In the genomic region with DNA sequence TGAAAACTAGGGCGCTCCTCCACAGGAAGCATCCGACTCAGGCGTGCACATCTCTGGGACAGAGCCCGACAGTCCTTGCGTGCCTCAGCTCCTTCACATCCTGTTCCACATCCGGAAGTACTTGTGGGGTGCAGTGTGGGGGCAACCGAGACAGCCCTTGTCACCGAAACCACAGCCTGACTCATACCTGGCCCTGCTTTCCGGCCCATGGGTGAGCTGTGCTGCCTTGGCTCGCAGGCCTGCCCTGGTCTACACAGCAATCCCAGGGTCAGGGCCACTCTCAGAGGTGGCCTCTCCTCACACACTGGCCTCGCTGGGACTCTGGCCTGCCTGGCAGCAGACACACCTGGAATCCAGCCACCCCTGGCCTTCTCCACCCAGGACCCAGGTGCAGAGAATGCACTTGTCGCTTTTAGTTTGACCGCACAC, we compare ENCODE assay signal across 1 cellular context.
A peak's percentile ranks its signal among the peaks of the same experiment; 100 is the strongest.
TF ChIP-seq lines count a peak whose summit lies in the region.

No MANE protein-coding gene starts in this region.

TF ChIP-seq in GM12878, 131 proteins besides CTCF, POLR2A, EP300 and RAD21 (continued from another document and continues in another):
- TF ChIP-seq, protein P1, sequence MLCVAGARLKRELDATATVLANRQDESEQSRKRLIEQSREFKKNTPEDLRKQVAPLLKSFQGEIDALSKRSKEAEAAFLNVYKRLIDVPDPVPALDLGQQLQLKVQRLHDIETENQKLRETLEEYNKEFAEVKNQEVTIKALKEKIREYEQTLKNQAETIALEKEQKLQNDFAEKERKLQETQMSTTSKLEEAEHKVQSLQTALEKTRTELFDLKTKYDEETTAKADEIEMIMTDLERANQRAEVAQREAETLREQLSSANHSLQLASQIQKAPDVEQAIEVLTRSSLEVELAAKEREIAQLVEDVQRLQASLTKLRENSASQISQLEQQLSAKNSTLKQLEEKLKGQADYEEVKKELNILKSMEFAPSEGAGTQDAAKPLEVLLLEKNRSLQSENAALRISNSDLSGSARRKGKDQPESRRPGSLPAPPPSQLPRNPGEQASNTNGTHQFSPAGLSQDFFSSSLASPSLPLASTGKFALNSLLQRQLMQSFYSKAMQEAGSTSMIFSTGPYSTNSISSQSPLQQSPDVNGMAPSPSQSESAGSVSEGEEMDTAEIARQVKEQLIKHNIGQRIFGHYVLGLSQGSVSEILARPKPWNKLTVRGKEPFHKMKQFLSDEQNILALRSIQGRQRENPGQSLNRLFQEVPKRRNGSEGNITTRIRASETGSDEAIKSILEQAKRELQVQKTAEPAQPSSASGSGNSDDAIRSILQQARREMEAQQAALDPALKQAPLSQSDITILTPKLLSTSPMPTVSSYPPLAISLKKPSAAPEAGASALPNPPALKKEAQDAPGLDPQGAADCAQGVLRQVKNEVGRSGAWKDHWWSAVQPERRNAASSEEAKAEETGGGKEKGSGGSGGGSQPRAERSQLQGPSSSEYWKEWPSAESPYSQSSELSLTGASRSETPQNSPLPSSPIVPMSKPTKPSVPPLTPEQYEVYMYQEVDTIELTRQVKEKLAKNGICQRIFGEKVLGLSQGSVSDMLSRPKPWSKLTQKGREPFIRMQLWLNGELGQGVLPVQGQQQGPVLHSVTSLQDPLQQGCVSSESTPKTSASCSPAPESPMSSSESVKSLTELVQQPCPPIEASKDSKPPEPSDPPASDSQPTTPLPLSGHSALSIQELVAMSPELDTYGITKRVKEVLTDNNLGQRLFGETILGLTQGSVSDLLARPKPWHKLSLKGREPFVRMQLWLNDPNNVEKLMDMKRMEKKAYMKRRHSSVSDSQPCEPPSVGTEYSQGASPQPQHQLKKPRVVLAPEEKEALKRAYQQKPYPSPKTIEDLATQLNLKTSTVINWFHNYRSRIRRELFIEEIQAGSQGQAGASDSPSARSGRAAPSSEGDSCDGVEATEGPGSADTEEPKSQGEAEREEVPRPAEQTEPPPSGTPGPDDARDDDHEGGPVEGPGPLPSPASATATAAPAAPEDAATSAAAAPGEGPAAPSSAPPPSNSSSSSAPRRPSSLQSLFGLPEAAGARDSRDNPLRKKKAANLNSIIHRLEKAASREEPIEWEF (IDR thresholded peaks at IDR 0.05; ENCODE audit: insufficient replicate concordance, low read depth, low read length) = peak; percentile 27
- TF ChIP-seq IRF4 (IDR thresholded peaks at IDR 0.05; ENCODE audit: low read depth, low read length) (peak; percentile 100), JUNB (IDR thresholded peaks at IDR 0.05) (peak; percentile 93), LARP7 (IDR thresholded peaks at IDR 0.05) (peak; percentile 61), POU2F2 (IDR thresholded peaks at IDR 0.05; ENCODE audit: borderline replicate concordance, low read depth, low read length) (peak; percentile 94; the same call in 2 of the 3 replicates), KLF5 (IDR thresholded peaks at IDR 0.05; ENCODE audit: partially characterized antibody) (peak; percentile 83), POLR2AphosphoS5 (IDR thresholded peaks at IDR 0.05; ENCODE audit: low read length) (peak; percentile 72), TCF3 (IDR thresholded peaks at IDR 0.05; ENCODE audit: borderline replicate concordance, insufficient read depth, low read depth, low read length) (peak; percentile 95), ZNF622 (IDR thresholded peaks at IDR 0.05) (no peak), HCFC1 (IDR thresholded peaks at IDR 0.05; ENCODE audit: low read length) (peak; percentile 32; the same call in 1 of the 2 replicates), SMARCA5 (IDR thresholded peaks at IDR 0.05) (peak; percentile 99), CHD2 (IDR thresholded peaks at IDR 0.05; ENCODE audit: borderline replicate concordance, low read depth, low read length) (peak; percentile 88), EGR1 (IDR thresholded peaks at IDR 0.05; ENCODE audit: borderline replicate concordance in 1 of 2, low read depth in 2 of 2, low read length in 2 of 2) (peak in 1 of 2 experiments; percentile 78; a peak in 2 of 3 replicates), CBFB (IDR thresholded peaks at IDR 0.05; ENCODE audit: low read depth) (peak; percentile 98), SUZ12 (IDR thresholded peaks at IDR 0.05; ENCODE audit: unreplicated experiment) (no peak), CHD1 (IDR thresholded peaks at IDR 0.05; ENCODE audit: low read depth, low read length) (no peak), MXI1 (IDR thresholded peaks at IDR 0.05; ENCODE audit: low read depth, low read length) (peak; percentile 87), ZNF24 (IDR thresholded peaks at IDR 0.05) (0 out of 2 replicates have a peak, but pooled peaks have one; percentile 23), TAF1 (IDR thresholded peaks at IDR 0.05; ENCODE audit: borderline replicate concordance, low read depth, low read length) (peak; percentile 46; the same call in 1 of the 2 replicates), NFYA (IDR thresholded peaks at IDR 0.05; ENCODE audit: borderline replicate concordance, low read depth, low read length) (no peak), MEF2A (IDR thresholded peaks at IDR 0.05; ENCODE audit: insufficient read depth, low read depth, low read length) (peak; percentile 88), ESRRA (IDR thresholded peaks at IDR 0.05; ENCODE audit: low read length) (peak; percentile 38; the same call in 1 of the 2 replicates), NR2F1 (conservative IDR thresholded peaks at IDR 0.05) (peak; percentile 91), MTA3 (IDR thresholded peaks at IDR 0.05; ENCODE audit: borderline replicate concordance, low read length) (peak; percentile 98), CREM (IDR thresholded peaks at IDR 0.05; ENCODE audit: low read depth) (peak; percentile 96), GABPA (IDR thresholded peaks at IDR 0.05; ENCODE audit: low read depth) (peak; percentile 88), POLR2AphosphoS2 (IDR thresholded peaks at IDR 0.05; ENCODE audit: low read depth, low read length) (no peak), SMC3 (IDR thresholded peaks at IDR 0.05; ENCODE audit: borderline replicate concordance, low read length) (peak; percentile 10; the same call in 1 of the 2 replicates), IKZF1 (conservative IDR thresholded peaks at IDR 0.05) (peak; percentile 98), NFXL1 (IDR thresholded peaks at IDR 0.05; ENCODE audit: borderline replicate concordance) (no peak), ETV6 (conservative IDR thresholded peaks at IDR 0.05 in 1 of 2, IDR thresholded peaks at IDR 0.05 in 1 of 2; ENCODE audit: borderline replicate concordance in 1 of 2, low read depth in 1 of 2) (peak in 1 of 2 experiments; percentile 99; a peak in 2 of 4 replicates)
- TF ChIP-seq, protein P2, sequence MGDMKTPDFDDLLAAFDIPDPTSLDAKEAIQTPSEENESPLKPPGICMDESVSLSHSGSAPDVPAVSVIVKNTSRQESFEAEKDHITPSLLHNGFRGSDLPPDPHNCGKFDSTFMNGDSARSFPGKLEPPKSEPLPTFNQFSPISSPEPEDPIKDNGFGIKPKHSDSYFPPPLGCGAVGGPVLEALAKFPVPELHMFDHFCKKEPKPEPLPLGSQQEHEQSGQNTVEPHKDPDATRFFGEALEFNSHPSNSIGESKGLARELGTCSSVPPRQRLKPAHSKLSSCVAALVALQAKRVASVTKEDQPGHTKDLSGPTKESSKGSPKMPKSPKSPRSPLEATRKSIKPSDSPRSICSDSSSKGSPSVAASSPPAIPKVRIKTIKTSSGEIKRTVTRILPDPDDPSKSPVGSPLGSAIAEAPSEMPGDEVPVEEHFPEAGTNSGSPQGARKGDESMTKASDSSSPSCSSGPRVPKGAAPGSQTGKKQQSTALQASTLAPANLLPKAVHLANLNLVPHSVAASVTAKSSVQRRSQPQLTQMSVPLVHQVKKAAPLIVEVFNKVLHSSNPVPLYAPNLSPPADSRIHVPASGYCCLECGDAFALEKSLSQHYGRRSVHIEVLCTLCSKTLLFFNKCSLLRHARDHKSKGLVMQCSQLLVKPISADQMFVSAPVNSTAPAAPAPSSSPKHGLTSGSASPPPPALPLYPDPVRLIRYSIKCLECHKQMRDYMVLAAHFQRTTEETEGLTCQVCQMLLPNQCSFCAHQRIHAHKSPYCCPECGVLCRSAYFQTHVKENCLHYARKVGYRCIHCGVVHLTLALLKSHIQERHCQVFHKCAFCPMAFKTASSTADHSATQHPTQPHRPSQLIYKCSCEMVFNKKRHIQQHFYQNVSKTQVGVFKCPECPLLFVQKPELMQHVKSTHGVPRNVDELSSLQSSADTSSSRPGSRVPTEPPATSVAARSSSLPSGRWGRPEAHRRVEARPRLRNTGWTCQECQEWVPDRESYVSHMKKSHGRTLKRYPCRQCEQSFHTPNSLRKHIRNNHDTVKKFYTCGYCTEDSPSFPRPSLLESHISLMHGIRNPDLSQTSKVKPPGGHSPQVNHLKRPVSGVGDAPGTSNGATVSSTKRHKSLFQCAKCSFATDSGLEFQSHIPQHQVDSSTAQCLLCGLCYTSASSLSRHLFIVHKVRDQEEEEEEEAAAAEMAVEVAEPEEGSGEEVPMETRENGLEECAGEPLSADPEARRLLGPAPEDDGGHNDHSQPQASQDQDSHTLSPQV (IDR thresholded peaks at IDR 0.05) = no peak
- TF ChIP-seq, protein P3, sequence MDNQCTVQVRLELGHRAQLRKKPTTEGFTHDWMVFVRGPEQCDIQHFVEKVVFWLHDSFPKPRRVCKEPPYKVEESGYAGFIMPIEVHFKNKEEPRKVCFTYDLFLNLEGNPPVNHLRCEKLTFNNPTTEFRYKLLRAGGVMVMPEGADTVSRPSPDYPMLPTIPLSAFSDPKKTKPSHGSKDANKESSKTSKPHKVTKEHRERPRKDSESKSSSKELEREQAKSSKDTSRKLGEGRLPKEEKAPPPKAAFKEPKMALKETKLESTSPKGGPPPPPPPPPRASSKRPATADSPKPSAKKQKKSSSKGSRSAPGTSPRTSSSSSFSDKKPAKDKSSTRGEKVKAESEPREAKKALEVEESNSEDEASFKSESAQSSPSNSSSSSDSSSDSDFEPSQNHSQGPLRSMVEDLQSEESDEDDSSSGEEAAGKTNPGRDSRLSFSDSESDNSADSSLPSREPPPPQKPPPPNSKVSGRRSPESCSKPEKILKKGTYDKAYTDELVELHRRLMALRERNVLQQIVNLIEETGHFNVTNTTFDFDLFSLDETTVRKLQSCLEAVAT (IDR thresholded peaks at IDR 0.05) = peak; percentile 92
- TF ChIP-seq, protein P4, sequence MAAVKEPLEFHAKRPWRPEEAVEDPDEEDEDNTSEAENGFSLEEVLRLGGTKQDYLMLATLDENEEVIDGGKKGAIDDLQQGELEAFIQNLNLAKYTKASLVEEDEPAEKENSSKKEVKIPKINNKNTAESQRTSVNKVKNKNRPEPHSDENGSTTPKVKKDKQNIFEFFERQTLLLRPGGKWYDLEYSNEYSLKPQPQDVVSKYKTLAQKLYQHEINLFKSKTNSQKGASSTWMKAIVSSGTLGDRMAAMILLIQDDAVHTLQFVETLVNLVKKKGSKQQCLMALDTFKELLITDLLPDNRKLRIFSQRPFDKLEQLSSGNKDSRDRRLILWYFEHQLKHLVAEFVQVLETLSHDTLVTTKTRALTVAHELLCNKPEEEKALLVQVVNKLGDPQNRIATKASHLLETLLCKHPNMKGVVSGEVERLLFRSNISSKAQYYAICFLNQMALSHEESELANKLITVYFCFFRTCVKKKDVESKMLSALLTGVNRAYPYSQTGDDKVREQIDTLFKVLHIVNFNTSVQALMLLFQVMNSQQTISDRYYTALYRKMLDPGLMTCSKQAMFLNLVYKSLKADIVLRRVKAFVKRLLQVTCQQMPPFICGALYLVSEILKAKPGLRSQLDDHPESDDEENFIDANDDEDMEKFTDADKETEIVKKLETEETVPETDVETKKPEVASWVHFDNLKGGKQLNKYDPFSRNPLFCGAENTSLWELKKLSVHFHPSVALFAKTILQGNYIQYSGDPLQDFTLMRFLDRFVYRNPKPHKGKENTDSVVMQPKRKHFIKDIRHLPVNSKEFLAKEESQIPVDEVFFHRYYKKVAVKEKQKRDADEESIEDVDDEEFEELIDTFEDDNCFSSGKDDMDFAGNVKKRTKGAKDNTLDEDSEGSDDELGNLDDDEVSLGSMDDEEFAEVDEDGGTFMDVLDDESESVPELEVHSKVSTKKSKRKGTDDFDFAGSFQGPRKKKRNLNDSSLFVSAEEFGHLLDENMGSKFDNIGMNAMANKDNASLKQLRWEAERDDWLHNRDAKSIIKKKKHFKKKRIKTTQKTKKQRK (IDR thresholded peaks at IDR 0.05; ENCODE audit: low read depth, low read length) = no peak
- TF ChIP-seq, protein P5, sequence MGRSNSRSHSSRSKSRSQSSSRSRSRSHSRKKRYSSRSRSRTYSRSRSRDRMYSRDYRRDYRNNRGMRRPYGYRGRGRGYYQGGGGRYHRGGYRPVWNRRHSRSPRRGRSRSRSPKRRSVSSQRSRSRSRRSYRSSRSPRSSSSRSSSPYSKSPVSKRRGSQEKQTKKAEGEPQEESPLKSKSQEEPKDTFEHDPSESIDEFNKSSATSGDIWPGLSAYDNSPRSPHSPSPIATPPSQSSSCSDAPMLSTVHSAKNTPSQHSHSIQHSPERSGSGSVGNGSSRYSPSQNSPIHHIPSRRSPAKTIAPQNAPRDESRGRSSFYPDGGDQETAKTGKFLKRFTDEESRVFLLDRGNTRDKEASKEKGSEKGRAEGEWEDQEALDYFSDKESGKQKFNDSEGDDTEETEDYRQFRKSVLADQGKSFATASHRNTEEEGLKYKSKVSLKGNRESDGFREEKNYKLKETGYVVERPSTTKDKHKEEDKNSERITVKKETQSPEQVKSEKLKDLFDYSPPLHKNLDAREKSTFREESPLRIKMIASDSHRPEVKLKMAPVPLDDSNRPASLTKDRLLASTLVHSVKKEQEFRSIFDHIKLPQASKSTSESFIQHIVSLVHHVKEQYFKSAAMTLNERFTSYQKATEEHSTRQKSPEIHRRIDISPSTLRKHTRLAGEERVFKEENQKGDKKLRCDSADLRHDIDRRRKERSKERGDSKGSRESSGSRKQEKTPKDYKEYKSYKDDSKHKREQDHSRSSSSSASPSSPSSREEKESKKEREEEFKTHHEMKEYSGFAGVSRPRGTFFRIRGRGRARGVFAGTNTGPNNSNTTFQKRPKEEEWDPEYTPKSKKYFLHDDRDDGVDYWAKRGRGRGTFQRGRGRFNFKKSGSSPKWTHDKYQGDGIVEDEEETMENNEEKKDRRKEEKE (IDR thresholded peaks at IDR 0.05) = no peak
- TF ChIP-seq, protein P6, sequence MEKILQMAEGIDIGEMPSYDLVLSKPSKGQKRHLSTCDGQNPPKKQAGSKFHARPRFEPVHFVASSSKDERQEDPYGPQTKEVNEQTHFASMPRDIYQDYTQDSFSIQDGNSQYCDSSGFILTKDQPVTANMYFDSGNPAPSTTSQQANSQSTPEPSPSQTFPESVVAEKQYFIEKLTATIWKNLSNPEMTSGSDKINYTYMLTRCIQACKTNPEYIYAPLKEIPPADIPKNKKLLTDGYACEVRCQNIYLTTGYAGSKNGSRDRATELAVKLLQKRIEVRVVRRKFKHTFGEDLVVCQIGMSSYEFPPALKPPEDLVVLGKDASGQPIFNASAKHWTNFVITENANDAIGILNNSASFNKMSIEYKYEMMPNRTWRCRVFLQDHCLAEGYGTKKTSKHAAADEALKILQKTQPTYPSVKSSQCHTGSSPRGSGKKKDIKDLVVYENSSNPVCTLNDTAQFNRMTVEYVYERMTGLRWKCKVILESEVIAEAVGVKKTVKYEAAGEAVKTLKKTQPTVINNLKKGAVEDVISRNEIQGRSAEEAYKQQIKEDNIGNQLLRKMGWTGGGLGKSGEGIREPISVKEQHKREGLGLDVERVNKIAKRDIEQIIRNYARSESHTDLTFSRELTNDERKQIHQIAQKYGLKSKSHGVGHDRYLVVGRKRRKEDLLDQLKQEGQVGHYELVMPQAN (conservative IDR thresholded peaks at IDR 0.05) = no peak
- TF ChIP-seq, protein P7, sequence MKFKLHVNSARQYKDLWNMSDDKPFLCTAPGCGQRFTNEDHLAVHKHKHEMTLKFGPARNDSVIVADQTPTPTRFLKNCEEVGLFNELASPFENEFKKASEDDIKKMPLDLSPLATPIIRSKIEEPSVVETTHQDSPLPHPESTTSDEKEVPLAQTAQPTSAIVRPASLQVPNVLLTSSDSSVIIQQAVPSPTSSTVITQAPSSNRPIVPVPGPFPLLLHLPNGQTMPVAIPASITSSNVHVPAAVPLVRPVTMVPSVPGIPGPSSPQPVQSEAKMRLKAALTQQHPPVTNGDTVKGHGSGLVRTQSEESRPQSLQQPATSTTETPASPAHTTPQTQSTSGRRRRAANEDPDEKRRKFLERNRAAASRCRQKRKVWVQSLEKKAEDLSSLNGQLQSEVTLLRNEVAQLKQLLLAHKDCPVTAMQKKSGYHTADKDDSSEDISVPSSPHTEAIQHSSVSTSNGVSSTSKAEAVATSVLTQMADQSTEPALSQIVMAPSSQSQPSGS (IDR thresholded peaks at IDR 0.05; ENCODE audit: low read length) = peak; percentile 90; the same call in 1 of the 2 replicates
